22 cellular contexts compared by ENCODE assay signal in the genomic region with DNA sequence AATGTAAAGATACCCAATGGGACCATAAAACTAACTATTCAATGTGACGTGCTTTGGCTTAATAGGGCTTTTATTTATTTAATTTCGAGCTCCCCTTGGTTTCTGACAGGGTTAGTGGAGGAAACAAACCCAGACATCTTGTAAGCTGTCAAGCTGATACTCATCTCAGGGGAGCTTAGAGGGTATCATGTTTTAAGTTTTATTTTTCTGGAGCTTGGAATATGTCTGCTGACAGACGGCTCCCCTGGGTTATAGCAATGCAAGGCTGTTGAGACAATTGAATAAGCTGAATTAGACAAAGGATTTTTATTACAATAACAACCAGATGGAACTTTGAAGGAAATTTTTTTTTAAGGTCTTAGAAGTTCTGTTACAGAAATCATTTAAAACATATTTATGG.
"Had no signal": no experiment of that assay in that cellular context is flagged by ENCODE, and none has a peak within 500 bp of the region (broad histone marks: within the 10 kb centered on the region; RNA-seq: fewer than 3 reads in every experiment).

No MANE protein-coding gene starts in this region.

- H3K27ac Mint-ChIP-seq: immature natural killer cell; mesothelial cell of epicardium; naive B cell; natural killer cell; progenitor cell of endocrine pancreas; stimulated activated naive B cell treated with anti-CD40 and anti-IgM and Interleukin-4, amounts not matched to agents 10 μg/mL and 1 μg/mL and 100 μg/mL, for 72 hours had no signal

- H3K27me3 Mint-ChIP-seq: naive B cell; progenitor cell of endocrine pancreas; stimulated activated naive B cell treated with anti-CD40 and anti-IgM and Interleukin-4, amounts not matched to agents 10 μg/mL and 1 μg/mL and 100 μg/mL, for 72 hours had no signal

- H3K36me3 Mint-ChIP-seq: mesothelial cell of epicardium; naive B cell; natural killer cell; stimulated activated naive B cell treated with anti-CD40 and anti-IgM and Interleukin-4, amounts not matched to agents 10 μg/mL and 1 μg/mL and 100 μg/mL, for 72 hours had no signal

- ATAC-seq: left colon; natural killer cell; right lobe of liver; stimulated activated naive B cell treated with anti-CD40 and anti-IgM and Interleukin-4, amounts not matched to agents 10 μg/mL and 1 μg/mL and 100 μg/mL, for 72 hours; stimulated activated naive CD8-positive, alpha-beta T cell treated with anti-CD3 and anti-CD28 coated beads, Interleukin-15, Interleukin-2, amounts not matched to agents 100 U/mL and 50 U/mL, for 24 hours had no signal

- H3K9me3 Mint-ChIP-seq: mesothelial cell of epicardium had no signal

- H3K4me1 Mint-ChIP-seq: immature natural killer cell; naive B cell; natural killer cell; stimulated activated naive B cell treated with anti-CD40 and anti-IgM and Interleukin-4, amounts not matched to agents 10 μg/mL and 1 μg/mL and 100 μg/mL, for 72 hours had no signal

- DNase-seq: hippocampal formation; immature natural killer cell; kidney; left colon; left ventricle myocardium inferior; mesendoderm; naive B cell; natural killer cell; ovary; right lobe of liver; stimulated activated CD4-positive, alpha-beta T cell treated with anti-CD3 and anti-CD28 coated beads, Interleukin-1b, Interleukin-23, amount 100 ng/mL, for 48 hours; stimulated activated CD4-positive, alpha-beta T cell treated with anti-CD3 and anti-CD28 coated beads, Interleukin-2, amount 100 ng/mL, for 48 hours; stimulated activated CD4-positive, alpha-beta T cell treated with anti-CD3 and anti-CD28 coated beads, Interleukin-4, amount 100 ng/mL, for 4 hours; stimulated activated naive B cell treated with anti-CD40 and anti-IgM and Interleukin-4, amounts not matched to agents 10 μg/mL and 1 μg/mL and 100 μg/mL, for 72 hours; stimulated activated naive CD8-positive, alpha-beta T cell treated with anti-CD3 and anti-CD28 coated beads, Interleukin-15, Interleukin-2, amounts not matched to agents 100 U/mL and 50 U/mL, for 24 hours; stomach; testis; thyroid gland; transverse colon; upper lobe of left lung had no signal

- H3K4me3 Mint-ChIP-seq: immature natural killer cell; mesothelial cell of epicardium; naive B cell; natural killer cell; stimulated activated naive B cell treated with anti-CD40 and anti-IgM and Interleukin-4, amounts not matched to agents 10 μg/mL and 1 μg/mL and 100 μg/mL, for 72 hours had no signal
